In genomic region chr4:124079174-124079780, GRCh38 we compare ENCODE assay signal across 25 cellular contexts.
A peak's percentile ranks its signal among the peaks of the same experiment; 100 is the strongest.
DNase-seq lines count a peak whose midpoint lies in the region; ATAC-seq and TF ChIP-seq lines count a peak whose summit lies in the region.
"Had no signal": no experiment of that assay in that cellular context is flagged by ENCODE, and none has a peak within 500 bp of the region (broad histone marks: within the 10 kb centered on the region; RNA-seq: fewer than 3 reads in every experiment).

No MANE protein-coding gene starts in this region.

- H3K27me3 ChIP-seq in RWPE2 (ENCODE audit: insufficient read depth, poor library complexity, severe bottlenecking): no peaks in the 10 kb centered on the region
- H3K27me3 ChIP-seq: ascending aorta had no signal

- H3K4me3 ChIP-seq in RWPE2 (ENCODE audit: severe bottlenecking) (no peak overlapping the region), fibroblast of pulmonary artery (replicated peaks; ENCODE audit: low read depth, low read length) (no peak overlapping the region)
- H3K4me3 ChIP-seq: ascending aorta, HAP-1 had no signal

- peak overlapping the region; percentile 31 for H3K27ac ChIP-seq in RWPE2 (ENCODE audit: poor library complexity, severe bottlenecking)
- H3K27ac ChIP-seq: ascending aorta, KMS-11 had no signal

- TF ChIP-seq CTCF in RWPE2 (IDR thresholded peaks at IDR 0.05; ENCODE audit: poor library complexity, severe bottlenecking): no peak
- no peak for TF ChIP-seq CTCF in fibroblast of pulmonary artery (IDR thresholded peaks at IDR 0.05; ENCODE audit: low read length, missing control alignments)

- H3K36me3 ChIP-seq in RWPE2 (ENCODE audit: low read depth): no peaks in the 10 kb centered on the region
- H3K36me3 ChIP-seq: ascending aorta, HAP-1 had no signal

- H3K9me3 ChIP-seq in RWPE2 (ENCODE audit: severe bottlenecking): peaks cover 3% of the 10 kb centered on the region
- H3K9me3 ChIP-seq: HAP-1 had no signal

- no peaks in the 10 kb centered on the region for H3K4me1 ChIP-seq in RWPE2 (ENCODE audit: insufficient read depth, poor library complexity, severe bottlenecking)
- H3K4me1 ChIP-seq: ascending aorta had no signal

- DNase-seq in GM04504 (ENCODE audit: low read depth) (peak; percentile 45), RWPE2 (ENCODE audit: low spot score) (no peak), fibroblast of pulmonary artery (ENCODE audit: low read depth) (peak; percentile 58), left lobe of liver (ENCODE audit: low spot score) (no peak), NCI-H2081 treated with DMSO at 0.1 percent for 48 hours (lab: John Stamatoyannopoulos, UW) (no peak)
- DNase-seq: activated CD4-positive, alpha-beta T cell treated with anti-CD3 and anti-CD28 coated beads for 1 hour; activated effector memory CD4-positive, alpha-beta T cell treated with Interleukin-2 at 50 U/mL for 16 hours; activated T-cell treated with anti-CD3 and anti-CD28 coated beads for 4 hours; AML-193; CD8-positive, alpha-beta T cell; central memory CD4-positive, alpha-beta T cell; DMS 273 treated with DMSO at 0.1 percent for 48 hours; endodermal cell; naive B cell; NCI-H2171; NCI-H69; occipital lobe; stimulated activated naive CD4-positive, alpha-beta T cell treated with Interleukin-2 at 50 U/mL for 16 hours; T-helper 17 cell had no signal

- ATAC-seq in RWPE2 (ENCODE audit: low read depth) (peak; percentile 68), left lobe of liver (no peak), HG02588 (IDR thresholded peaks at IDR 0.05; ENCODE audit: unreplicated experiment) (no peak), GM19328 (IDR thresholded peaks at IDR 0.05; ENCODE audit: unreplicated experiment) (no peak)
- ATAC-seq: CD8-positive, alpha-beta T cell; esophagus mucosa; T-helper 17 cell had no signal

Comparison
In these comparisons a context has a peak if more than half of its experiments do, and no peak if none do; other contexts are left out.
1. DNase-seq: peak in GM04504 (single experiment) and fibroblast of pulmonary artery (single experiment); none in RWPE2 (single experiment), left lobe of liver (single experiment) and NCI-H2081 treated with DMSO at 0.1 percent for 48 hours (single experiment).